Comparison of ENCODE assay signal across 8 cellular contexts in the genomic region with DNA sequence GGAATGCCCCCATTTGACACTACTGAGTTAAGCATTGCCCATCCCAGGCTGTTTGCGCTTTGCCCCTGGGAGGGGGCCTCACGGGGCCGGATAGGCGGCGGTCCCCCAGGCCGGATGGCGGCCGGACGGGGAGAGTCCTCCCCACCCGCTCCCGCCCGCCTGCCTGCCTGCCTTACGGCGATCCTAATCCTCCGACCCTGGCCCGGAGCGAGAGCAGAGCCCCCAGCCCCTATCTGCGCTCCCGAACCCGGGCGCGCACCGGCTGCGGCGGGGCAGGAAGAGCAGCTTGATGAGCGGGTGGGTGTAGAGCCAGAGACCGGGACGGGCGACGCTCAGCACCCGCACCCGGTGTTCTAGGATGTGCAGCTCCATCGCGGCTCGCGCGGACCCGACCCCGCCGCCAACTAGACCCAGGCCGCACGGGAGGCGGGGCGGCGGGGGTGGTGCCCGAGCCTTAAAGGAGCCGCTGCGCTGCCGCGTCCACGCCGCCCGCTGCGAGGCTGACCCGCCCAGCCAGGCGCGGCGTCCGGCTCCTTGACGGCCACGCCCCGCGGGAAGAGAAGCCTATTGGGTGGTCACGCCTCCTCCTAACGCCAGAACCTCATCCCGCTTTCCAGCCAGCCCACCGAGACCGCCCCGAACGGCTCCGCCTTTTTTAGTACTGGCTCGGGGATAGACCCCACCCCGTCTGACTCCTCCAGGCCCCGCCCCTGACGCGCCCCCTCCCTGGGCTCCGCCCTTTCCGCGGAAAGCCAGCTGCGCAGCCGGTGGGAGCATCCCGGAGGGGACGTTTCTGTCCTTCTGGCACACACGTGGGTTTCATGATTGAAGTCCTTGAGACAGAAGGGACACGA. TPM values are rescaled to one million over a fixed set of nuclear protein-coding genes. Genes with fewer than 3 reads are reported as not detected.
A peak's percentile ranks its signal among the peaks of the same experiment; 100 is the strongest.
DNase-seq lines count a peak whose midpoint lies in the region; ATAC-seq and TF ChIP-seq lines count a peak whose summit lies in the region.

A gene (minus strand): TSS at position 380 of the 854 bp plus-strand sequence. CDS start 8 bp downstream, at position 372.

- DNase-seq in AG09309 (ENCODE audit: low read depth), result peak; percentile 83
- DNase-seq in NCI-H446 treated with DMSO at 0.1 percent for 48 hours (lab: John Stamatoyannopoulos, UW), result peak; percentile 96
- peak; percentile 77 for DNase-seq in activated CD4-positive, alpha-beta T cell treated with anti-CD3 and anti-CD28 coated beads for 1 hour
- DNase-seq in cerebellum (ENCODE audit: low spot score), result peak; percentile 95
- DNase-seq in kidney epithelial cell (ENCODE audit: low read depth), result peak; percentile 89
- DNase-seq in stimulated activated CD4-positive, alpha-beta T cell treated with anti-CD3 and anti-CD28 coated beads, Interleukin-15, amount 100 ng/mL, for 24 hours, result peak; percentile 97

- peak within 1 kb of the TSS; percentile 89 for H3K4me3 ChIP-seq in AG09309 (ENCODE audit: control insufficient read depth, low read depth, low read length)
- peak within 1 kb of the TSS; percentile 69 for H3K4me3 ChIP-seq in kidney epithelial cell (ENCODE audit: low read depth, low read length)

- ATAC-seq in GM19025 (IDR thresholded peaks at IDR 0.05; ENCODE audit: low read depth, unreplicated experiment), result peak; percentile 60
- peak; percentile 65 for ATAC-seq in HG03280 (IDR thresholded peaks at IDR 0.05; ENCODE audit: unreplicated experiment)

- no peaks in the 10 kb centered on the region for H3K36me3 ChIP-seq in kidney epithelial cell (ENCODE audit: control insufficient read depth, insufficient read depth, low read length)

- TF ChIP-seq CTCF in AG09309 (IDR thresholded peaks at IDR 0.05; ENCODE audit: control insufficient read depth, insufficient read depth, low read depth, low read length, missing control alignments) (no peak), kidney epithelial cell (IDR thresholded peaks at IDR 0.05; ENCODE audit: insufficient read depth, low read length, poor library complexity, severe bottlenecking) (no peak)

- no peaks in the 10 kb centered on the region for H3K27me3 ChIP-seq in kidney epithelial cell (ENCODE audit: control insufficient read depth, insufficient read depth, low read length)

RNA-seq across cellular contexts. Expression of the gene that starts here (rescaled TPM):
- 4.9 TPM for total RNA-seq in cerebellum
- 10.5 and 18.7 TPM in 2 replicates for total RNA-seq in kidney epithelial cell

Comparison
In these comparisons a context has a peak if more than half of its experiments do, and no peak if none do; other contexts are left out.
1. Peak in every context shown above with its lines: DNase-seq, ATAC-seq and H3K4me3 ChIP-seq.